Comparison of ENCODE assay signal across 22 cellular contexts in genomic region chr10:67925449-67926005, GRCh38. TPM values are rescaled to one million over a fixed set of nuclear protein-coding genes. Genes with fewer than 3 reads are reported as not detected.
DNase-seq lines count a peak whose midpoint lies in the region; ATAC-seq and TF ChIP-seq lines count a peak whose summit lies in the region.
"Had no signal": no experiment of that assay in that cellular context is flagged by ENCODE, and none has a peak within 500 bp of the region (broad histone marks: within the 10 kb centered on the region; RNA-seq: fewer than 3 reads in every experiment).

No MANE protein-coding gene starts in this region.

- no peak overlapping the region for H3K27ac ChIP-seq in right lobe of liver
- H3K27ac ChIP-seq: adrenal gland; BLaER1 treated with 17β-estradiol and CSF1 and Interleukin-3, amounts not matched to agents 10 nM and 100 nM; lower lobe of right lung; thoracic aorta had no signal

- H3K9me3 ChIP-seq in right lobe of liver, result no peaks in the 10 kb centered on the region
- H3K9me3 ChIP-seq: adrenal gland; BLaER1 treated with 17β-estradiol and CSF1 and Interleukin-3, amounts not matched to agents 10 nM and 100 nM; lower lobe of right lung; thoracic aorta had no signal

- H3K4me1 ChIP-seq in right lobe of liver, result peaks cover 0 to 12% (median 7%) of the 10 kb centered on the region in 4 donors
- H3K4me1 ChIP-seq: adrenal gland; BLaER1 treated with 17β-estradiol and CSF1 and Interleukin-3, amounts not matched to agents 10 nM and 100 nM; lower lobe of right lung had no signal

- ATAC-seq in right lobe of liver (no peak), HG03342 (IDR thresholded peaks at IDR 0.05; ENCODE audit: unreplicated experiment) (no peak)
- ATAC-seq: lower lobe of right lung; naive thymus-derived CD4-positive, alpha-beta T cell had no signal

- H3K4me3 ChIP-seq in astrocyte of the spinal cord (ENCODE audit: low read depth, low read length) (no peak overlapping the region), right lobe of liver (no peak overlapping the region)
- H3K4me3 ChIP-seq: adrenal gland; BLaER1 treated with 17β-estradiol and CSF1 and Interleukin-3, amounts not matched to agents 10 nM and 100 nM; lower lobe of right lung; thoracic aorta had no signal

- intact Hi-C loops in right lobe of liver (cut with DNase I), result no loop called here

- TF ChIP-seq CTCF in astrocyte of the spinal cord (IDR thresholded peaks at IDR 0.05; ENCODE audit: low read depth, low read length) (no peak), right lobe of liver (IDR thresholded peaks at IDR 0.05) (no peak)

- in situ Hi-C loops in astrocyte of the spinal cord (cut with HindIII; ENCODE audit: low sequenced_read_pairs), result no loop called here

- WGBS in right lobe of liver (ENCODE audit: insufficient coverage, low coverage, low lambda C conversion rate, missing lambda C conversion rate), result 100% methylated on average over 1 of the region's 1 CpG

- DNase-seq in AG20443 (ENCODE audit: low spot score) (peak; percentile 30), HCEC 1CT (peak; percentile 26), astrocyte of the spinal cord (ENCODE audit: low read depth, low spot score) (peak; percentile 16), iris pigment epithelial cell (ENCODE audit: low read depth) (peak; percentile 41), MV-4-11 (lab: John Stamatoyannopoulos, UW) (no peak), right lobe of liver (no peak)
- no peak for DNase-seq in stimulated activated CD4-positive, alpha-beta T cell treated with anti-CD3 and anti-CD28 coated beads, Interleukin-4, amount 100 ng/mL, for 1 hour
- DNase-seq: activated CD4-positive, alpha-beta memory T cell treated with anti-CD3 and anti-CD28 coated beads for 36 hours; adrenal gland; DMS53; immature natural killer cell; lower lobe of right lung; MM.1S; naive thymus-derived CD4-positive, alpha-beta T cell; NCI-H1694; NCI-H226; small intestine; stimulated activated CD4-positive, alpha-beta T cell treated with anti-CD3 and anti-CD28 coated beads, Interleukin-4, amount 100 ng/mL, for 4 hours; T-helper 1 cell had no signal

- H3K27me3 ChIP-seq in right lobe of liver, result no peaks in the 10 kb centered on the region
- H3K27me3 ChIP-seq: adrenal gland; BLaER1 treated with 17β-estradiol and CSF1 and Interleukin-3, amounts not matched to agents 10 nM and 100 nM had no signal

- peaks cover 0 to 29% (median 0%) of the 10 kb centered on the region in 4 donors for H3K36me3 ChIP-seq in right lobe of liver

- no peak for TF ChIP-seq POLR2A in right lobe of liver (IDR thresholded peaks at IDR 0.05)

RNA-seq across cellular contexts. Expression of gene SIRT1, which starts 41.1 kb away (rescaled TPM):
- 10 to 100 TPM in 1 of 6 experiments, 1 to 10 TPM in 5; 4.4 to 11.5 (median 6.7) TPM for total RNA-seq in right lobe of liver

Comparison
In these comparisons a context has a peak if more than half of its experiments do, and no peak if none do; other contexts are left out.
1. DNase-seq: peak in AG20443 (single experiment), HCEC 1CT (single experiment), astrocyte of the spinal cord (single experiment) and iris pigment epithelial cell (single experiment); none in MV-4-11 (single experiment), stimulated activated CD4-positive, alpha-beta T cell treated with anti-CD3 and anti-CD28 coated beads, Interleukin-4, amount 100 ng/mL, for 1 hour (single experiment) and right lobe of liver (0 of 3).